1 cellular context compared by ENCODE assay signal in genomic region chr16:3123986-3124886, GRCh38.
A peak's percentile ranks its signal among the peaks of the same experiment; 100 is the strongest.
TF ChIP-seq lines count a peak whose summit lies in the region.

No MANE protein-coding gene starts in this region.

TF ChIP-seq in HEK293, 187 proteins besides CTCF, POLR2A, EP300 and RAD21 (continued from another document and continues in another):
- TF ChIP-seq, protein P1, sequence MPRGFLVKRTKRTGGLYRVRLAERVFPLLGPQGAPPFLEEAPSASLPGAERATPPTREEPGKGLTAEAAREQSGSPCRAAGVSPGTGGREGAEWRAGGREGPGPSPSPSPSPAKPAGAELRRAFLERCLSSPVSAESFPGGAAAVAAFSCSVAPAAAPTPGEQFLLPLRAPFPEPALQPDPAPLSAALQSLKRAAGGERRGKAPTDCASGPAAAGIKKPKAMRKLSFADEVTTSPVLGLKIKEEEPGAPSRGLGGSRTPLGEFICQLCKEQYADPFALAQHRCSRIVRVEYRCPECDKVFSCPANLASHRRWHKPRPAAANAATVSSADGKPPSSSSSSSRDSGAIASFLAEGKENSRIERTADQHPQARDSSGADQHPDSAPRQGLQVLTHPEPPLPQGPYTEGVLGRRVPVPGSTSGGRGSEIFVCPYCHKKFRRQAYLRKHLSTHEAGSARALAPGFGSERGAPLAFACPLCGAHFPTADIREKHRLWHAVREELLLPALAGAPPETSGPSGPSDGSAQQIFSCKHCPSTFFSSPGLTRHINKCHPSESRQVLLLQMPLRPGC (tag by site-specific recombination; IDR thresholded peaks at IDR 0.05), result peak; percentile 39; the same call in 1 of the 2 replicates
- TF ChIP-seq ZNF394 (tag by site-specific recombination; IDR thresholded peaks at IDR 0.05; ENCODE audit: borderline replicate concordance) (peak; percentile 66; the same call in 1 of the 2 replicates), ZNF571 (tag by site-specific recombination; IDR thresholded peaks at IDR 0.05) (no peak), ZNF658 (tag by site-specific recombination; IDR thresholded peaks at IDR 0.05) (no peak), ZNF776 (tag by site-specific recombination; IDR thresholded peaks at IDR 0.05; ENCODE audit: borderline replicate concordance) (no peak), ZNF654 (tag by site-specific recombination; IDR thresholded peaks at IDR 0.05; ENCODE audit: low read depth) (no peak), SP7 (tag by site-specific recombination; IDR thresholded peaks at IDR 0.05) (peak; percentile 70; the same call in 1 of the 2 replicates), ZNF677 (tag by site-specific recombination; IDR thresholded peaks at IDR 0.05) (no peak), ZBTB44 (tag by site-specific recombination; IDR thresholded peaks at IDR 0.05) (no peak; the same call in 1 of the 2 replicates), KLF1 (tag by site-specific recombination; IDR thresholded peaks at IDR 0.05) (peak; percentile 19; the same call in 1 of the 2 replicates), ZNF768 (tag by site-specific recombination; IDR thresholded peaks at IDR 0.05) (no peak), ZNF792 (tag by site-specific recombination; IDR thresholded peaks at IDR 0.05) (no peak), ZNF223 (tag by site-specific recombination; IDR thresholded peaks at IDR 0.05) (no peak), GLI2 (tag by site-specific recombination; IDR thresholded peaks at IDR 0.05; ENCODE audit: borderline replicate concordance, low read depth) (no peak), ZNF621 (tag by site-specific recombination; IDR thresholded peaks at IDR 0.05) (no peak), ZNF341 (tag by site-specific recombination; IDR thresholded peaks at IDR 0.05; ENCODE audit: low read depth) (peak; percentile 7; the same call in 1 of the 2 replicates), ZNF391 (tag by site-specific recombination; IDR thresholded peaks at IDR 0.05; ENCODE audit: borderline replicate concordance, low read depth) (no peak), FEZF1 (tag by site-specific recombination; IDR thresholded peaks at IDR 0.05) (no peak), ZBTB49 (tag by site-specific recombination; IDR thresholded peaks at IDR 0.05; ENCODE audit: low read depth) (no peak), ZNF302 (tag by site-specific recombination; IDR thresholded peaks at IDR 0.05; ENCODE audit: low read depth) (no peak), ZNF514 (tag by site-specific recombination; IDR thresholded peaks at IDR 0.05) (no peak), TSHZ1 (tag by site-specific recombination; IDR thresholded peaks at IDR 0.05; ENCODE audit: borderline replicate concordance) (no peak), EGR2 (tag by site-specific recombination; IDR thresholded peaks at IDR 0.05; ENCODE audit: low read depth) (peak; percentile 72; the same call in 1 of the 2 replicates), ZNF404 (tag by site-specific recombination; IDR thresholded peaks at IDR 0.05) (no peak), BCL11B (tag by site-specific recombination; IDR thresholded peaks at IDR 0.05; ENCODE audit: low read depth) (no peak), ZNF664 (tag by site-specific recombination; IDR thresholded peaks at IDR 0.05) (no peak), ZNF580 (tag by site-specific recombination; IDR thresholded peaks at IDR 0.05) (no peak), ZNF624 (tag by site-specific recombination; IDR thresholded peaks at IDR 0.05) (no peak), PRDM10 (tag by site-specific recombination; IDR thresholded peaks at IDR 0.05) (peak; percentile 64), ZXDB (tag by site-specific recombination; IDR thresholded peaks at IDR 0.05) (peak; percentile 82), ZNF473 (tag by site-specific recombination; IDR thresholded peaks at IDR 0.05) (no peak), ZFP3 (tag by site-specific recombination; IDR thresholded peaks at IDR 0.05; ENCODE audit: low read depth) (no peak), MYNN (tag by site-specific recombination; IDR thresholded peaks at IDR 0.05; ENCODE audit: borderline replicate concordance) (0 out of 2 replicates have a peak, but pooled peaks have one; percentile 6), ZFP69B (tag by site-specific recombination; IDR thresholded peaks at IDR 0.05) (no peak), ZNF707 (tag by site-specific recombination; IDR thresholded peaks at IDR 0.05) (no peak), ZNF549 (tag by site-specific recombination; IDR thresholded peaks at IDR 0.05) (no peak), MEIS1 (CRISPR knock-in tag; IDR thresholded peaks at IDR 0.05; ENCODE audit: borderline replicate concordance) (no peak), ZFP37 (tag by site-specific recombination; IDR thresholded peaks at IDR 0.05) (peak; percentile 98), ZEB2 (tag by site-specific recombination; IDR thresholded peaks at IDR 0.05) (peak; percentile 69; the same call in 1 of the 2 replicates), YY1 (tag by site-specific recombination; IDR thresholded peaks at IDR 0.05) (peak; percentile 83), ZNF610 (tag by site-specific recombination; IDR thresholded peaks at IDR 0.05; ENCODE audit: borderline replicate concordance) (no peak), RBAK (tag by site-specific recombination; IDR thresholded peaks at IDR 0.05) (no peak), ZNF112 (tag by site-specific recombination; IDR thresholded peaks at IDR 0.05) (no peak), ZNF555 (tag by site-specific recombination; conservative IDR thresholded peaks at IDR 0.05) (no peak), ZSCAN5A (tag by site-specific recombination; IDR thresholded peaks at IDR 0.05) (no peak), ZNF311 (tag by site-specific recombination; IDR thresholded peaks at IDR 0.05; ENCODE audit: borderline replicate concordance) (no peak)
- TF ChIP-seq, protein P2, sequence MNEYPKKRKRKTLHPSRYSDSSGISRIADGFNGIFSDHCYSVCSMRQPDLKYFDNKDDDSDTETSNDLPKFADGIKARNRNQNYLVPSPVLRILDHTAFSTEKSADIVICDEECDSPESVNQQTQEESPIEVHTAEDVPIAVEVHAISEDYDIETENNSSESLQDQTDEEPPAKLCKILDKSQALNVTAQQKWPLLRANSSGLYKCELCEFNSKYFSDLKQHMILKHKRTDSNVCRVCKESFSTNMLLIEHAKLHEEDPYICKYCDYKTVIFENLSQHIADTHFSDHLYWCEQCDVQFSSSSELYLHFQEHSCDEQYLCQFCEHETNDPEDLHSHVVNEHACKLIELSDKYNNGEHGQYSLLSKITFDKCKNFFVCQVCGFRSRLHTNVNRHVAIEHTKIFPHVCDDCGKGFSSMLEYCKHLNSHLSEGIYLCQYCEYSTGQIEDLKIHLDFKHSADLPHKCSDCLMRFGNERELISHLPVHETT (tag by site-specific recombination; IDR thresholded peaks at IDR 0.05), result peak; percentile 71; the same call in 1 of the 2 replicates
- TF ChIP-seq, protein P3, sequence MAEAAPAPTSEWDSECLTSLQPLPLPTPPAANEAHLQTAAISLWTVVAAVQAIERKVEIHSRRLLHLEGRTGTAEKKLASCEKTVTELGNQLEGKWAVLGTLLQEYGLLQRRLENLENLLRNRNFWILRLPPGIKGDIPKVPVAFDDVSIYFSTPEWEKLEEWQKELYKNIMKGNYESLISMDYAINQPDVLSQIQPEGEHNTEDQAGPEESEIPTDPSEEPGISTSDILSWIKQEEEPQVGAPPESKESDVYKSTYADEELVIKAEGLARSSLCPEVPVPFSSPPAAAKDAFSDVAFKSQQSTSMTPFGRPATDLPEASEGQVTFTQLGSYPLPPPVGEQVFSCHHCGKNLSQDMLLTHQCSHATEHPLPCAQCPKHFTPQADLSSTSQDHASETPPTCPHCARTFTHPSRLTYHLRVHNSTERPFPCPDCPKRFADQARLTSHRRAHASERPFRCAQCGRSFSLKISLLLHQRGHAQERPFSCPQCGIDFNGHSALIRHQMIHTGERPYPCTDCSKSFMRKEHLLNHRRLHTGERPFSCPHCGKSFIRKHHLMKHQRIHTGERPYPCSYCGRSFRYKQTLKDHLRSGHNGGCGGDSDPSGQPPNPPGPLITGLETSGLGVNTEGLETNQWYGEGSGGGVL (tag by site-specific recombination; IDR thresholded peaks at IDR 0.05), result no peak
